In genomic region chr4:174358410-174358809, GRCh38 we compare ENCODE assay signal across 11 cellular contexts.
A peak's percentile ranks its signal among the peaks of the same experiment; 100 is the strongest.
DNase-seq lines count a peak whose midpoint lies in the region; ATAC-seq lines count a peak whose summit lies in the region.
"Had no signal": no experiment of that assay in that cellular context is flagged by ENCODE, and none has a peak within 500 bp of the region (broad histone marks: within the 10 kb centered on the region; RNA-seq: fewer than 3 reads in every experiment).

No MANE protein-coding gene starts in this region.

- no peak overlapping the region for H3K4me3 Mint-ChIP-seq in activated naive CD8-positive, alpha-beta T cell treated with anti-CD3 and anti-CD28 coated beads for 36 hours
- H3K4me3 Mint-ChIP-seq: CD4-positive, alpha-beta memory T cell; naive B cell; stimulated activated naive CD8-positive, alpha-beta T cell treated with anti-CD3 and anti-CD28 coated beads, Interleukin-15, Interleukin-2, amounts not matched to agents 100 ng/mL and 50 ng/mL, for 24 hours had no signal

- peaks cover 6% of the 10 kb centered on the region for H3K4me1 Mint-ChIP-seq in activated naive CD8-positive, alpha-beta T cell treated with anti-CD3 and anti-CD28 coated beads for 36 hours
- H3K4me1 Mint-ChIP-seq: CD4-positive, alpha-beta memory T cell; naive B cell had no signal

- H3K27ac Mint-ChIP-seq in activated naive CD8-positive, alpha-beta T cell treated with anti-CD3 and anti-CD28 coated beads for 36 hours = no peak overlapping the region
- H3K27ac Mint-ChIP-seq: CD4-positive, alpha-beta memory T cell; naive B cell had no signal

- H3K4me3 ChIP-seq in H7 (ENCODE audit: insufficient read depth, low read depth, low read length) = no peak overlapping the region

- peaks cover 11% of the 10 kb centered on the region for H3K27me3 Mint-ChIP-seq in activated naive CD8-positive, alpha-beta T cell treated with anti-CD3 and anti-CD28 coated beads for 36 hours

- no peaks in the 10 kb centered on the region for H3K36me3 Mint-ChIP-seq in activated naive CD8-positive, alpha-beta T cell treated with anti-CD3 and anti-CD28 coated beads for 36 hours
- H3K36me3 Mint-ChIP-seq: CD4-positive, alpha-beta memory T cell; naive B cell had no signal

- ATAC-seq in GM18519 (IDR thresholded peaks at IDR 0.05; ENCODE audit: low FRiP score, unreplicated experiment) (peak; percentile 49), GM19452 (IDR thresholded peaks at IDR 0.05; ENCODE audit: unreplicated experiment) (peak; percentile 56), HG02884 (IDR thresholded peaks at IDR 0.05; ENCODE audit: unreplicated experiment) (peak; percentile 62), HG03565 (IDR thresholded peaks at IDR 0.05; ENCODE audit: unreplicated experiment) (peak; percentile 42)

- no peaks in the 10 kb centered on the region for H3K36me3 ChIP-seq in H7 (replicated peaks; ENCODE audit: control insufficient read depth, insufficient read depth, low read length)

- DNase-seq in H7 (no peak), NOMO-1 (lab: John Stamatoyannopoulos, UW; ENCODE audit: unreplicated experiment in 2 of 2) (no peak)
- DNase-seq in central memory CD4-positive, alpha-beta T cell = no peak
- no peak for DNase-seq in activated naive CD8-positive, alpha-beta T cell treated with anti-CD3 and anti-CD28 coated beads for 36 hours
- DNase-seq: naive B cell had no signal

- no peaks in the 10 kb centered on the region for H3K9me3 Mint-ChIP-seq in activated naive CD8-positive, alpha-beta T cell treated with anti-CD3 and anti-CD28 coated beads for 36 hours
- H3K9me3 Mint-ChIP-seq: stimulated activated naive CD8-positive, alpha-beta T cell treated with anti-CD3 and anti-CD28 coated beads, Interleukin-15, Interleukin-2, amounts not matched to agents 100 ng/mL and 50 ng/mL, for 24 hours had no signal

- H3K27me3 ChIP-seq in H7 (ENCODE audit: control insufficient read depth, insufficient read depth, low read length) = no peaks in the 10 kb centered on the region
